23 cellular contexts compared by ENCODE assay signal in genomic region chrX:45198301-45198700, GRCh38. TPM values are rescaled to one million over a fixed set of nuclear protein-coding genes. Genes with fewer than 3 reads are reported as not detected.
DNase-seq lines count a peak whose midpoint lies in the region; ATAC-seq and TF ChIP-seq lines count a peak whose summit lies in the region.
"Had no signal": no experiment of that assay in that cellular context is flagged by ENCODE, and none has a peak within 500 bp of the region (broad histone marks: within the 10 kb centered on the region; RNA-seq: fewer than 3 reads in every experiment).

No MANE protein-coding gene starts in this region.

- no peak overlapping the region for H3K4me3 ChIP-seq in AG10803 (ENCODE audit: low read length)
- H3K4me3 ChIP-seq in esophagus muscularis mucosa = peak overlapping the region in 3 of 4 donors; percentile 32 to 47 (median 34)
- H3K4me3 ChIP-seq: BLaER1 treated with 17β-estradiol and CSF1 and Interleukin-3, amounts not matched to agents 10 nM and 100 nM; K562 had no signal

- no peak for TF ChIP-seq CTCF in AG10803 (conservative IDR thresholded peaks at IDR 0.05; ENCODE audit: low read length)
- TF ChIP-seq CTCF in esophagus muscularis mucosa (IDR thresholded peaks at IDR 0.05) = no peak
- no peak for TF ChIP-seq CTCF in glutamatergic neuron (IDR thresholded peaks at IDR 0.05; ENCODE audit: partially characterized antibody, unreplicated experiment)

- no peaks in the 10 kb centered on the region for H3K36me3 ChIP-seq in esophagus muscularis mucosa
- H3K36me3 ChIP-seq: BLaER1 treated with 17β-estradiol and CSF1 and Interleukin-3, amounts not matched to agents 10 nM and 100 nM had no signal

- TF ChIP-seq EP300 in esophagus muscularis mucosa (IDR thresholded peaks at IDR 0.05) = no peak

- H3K27ac ChIP-seq in esophagus muscularis mucosa (replicated peaks in 1 of 4) = no peak overlapping the region
- H3K27ac ChIP-seq: BLaER1 treated with 17β-estradiol and CSF1 and Interleukin-3, amounts not matched to agents 10 nM and 100 nM had no signal

- no peaks in the 10 kb centered on the region for H3K9me3 ChIP-seq in esophagus muscularis mucosa
- H3K9me3 ChIP-seq: BLaER1 treated with 17β-estradiol and CSF1 and Interleukin-3, amounts not matched to agents 10 nM and 100 nM had no signal

- intact Hi-C loops in esophagus muscularis mucosa (cut with DNase I) = no loop called here

- no peaks in the 10 kb centered on the region for H3K27me3 Mint-ChIP-seq in glutamatergic neuron (ENCODE audit: unreplicated experiment)

- WGBS in esophagus muscularis mucosa = 40% methylated on average over 3 of the region's 3 CpGs

- peaks cover 0 to 4% (median 0%) of the 10 kb centered on the region in 4 donors for H3K27me3 ChIP-seq in esophagus muscularis mucosa

- no peak for ATAC-seq in HG02970 (IDR thresholded peaks at IDR 0.05; ENCODE audit: low FRiP score, unreplicated experiment)
- ATAC-seq: CD8-positive, alpha-beta T cell; HCT116; K562 had no signal

- H3K4me3 Mint-ChIP-seq in glutamatergic neuron (ENCODE audit: unreplicated experiment) = no peak overlapping the region
- H3K4me3 Mint-ChIP-seq: CD8-positive, alpha-beta T cell had no signal

- H3K27ac Mint-ChIP-seq in glutamatergic neuron (ENCODE audit: unreplicated experiment) = no peak overlapping the region
- H3K27ac Mint-ChIP-seq: CD8-positive, alpha-beta T cell had no signal

- no peaks in the 10 kb centered on the region for H3K4me1 Mint-ChIP-seq in glutamatergic neuron (ENCODE audit: low read depth, unreplicated experiment)

- peak; percentile 22 for DNase-seq in AG10803 (ENCODE audit: low read depth)
- DNase-seq in Kasumi-1 (lab: John Stamatoyannopoulos, UW) = peak; percentile 20 to 36
- DNase-seq in esophagus muscularis mucosa (ENCODE audit: extremely low spot score) = no peak
- peak; percentile 64 for DNase-seq in pulmonary artery endothelial cell (ENCODE audit: low read depth, low spot score)
- DNase-seq in anterior cingulate cortex (lab: John Stamatoyannopoulos, UW) = no peak
- no peak for DNase-seq in glutamatergic neuron
- DNase-seq in NCI-H748 (lab: John Stamatoyannopoulos, UW; ENCODE audit: unreplicated experiment) = no peak
- DNase-seq: Calu3; CD8-positive, alpha-beta T cell; GOT3; NCI-H1417 treated with DMSO at 0.1 percent for 48 hours; NCI-H187 treated with DMSO at 0.1 percent for 48 hours; NCI-H2227 treated with DMSO at 0.1 percent for 48 hours; NCI-H510A treated with DMSO at 0.1 percent for 48 hours; NCI-H82; OCI-M1; SHP77 had no signal

- no peak for TF ChIP-seq POLR2A in esophagus muscularis mucosa (IDR thresholded peaks at IDR 0.05; ENCODE audit: low read depth)

- no peaks in the 10 kb centered on the region for H3K9me3 Mint-ChIP-seq in glutamatergic neuron (ENCODE audit: unreplicated experiment)
- H3K9me3 Mint-ChIP-seq: CD8-positive, alpha-beta T cell had no signal

- no peaks in the 10 kb centered on the region for H3K36me3 Mint-ChIP-seq in glutamatergic neuron (ENCODE audit: unreplicated experiment)
- H3K36me3 Mint-ChIP-seq: CD8-positive, alpha-beta T cell had no signal

- H3K4me1 ChIP-seq in esophagus muscularis mucosa = peaks cover 0 to 4% (median 0%) of the 10 kb centered on the region in 4 donors

RNA-seq across cellular contexts. Expression of gene DIPK2B, which starts 2.4 kb away (rescaled TPM):
- total RNA-seq in esophagus muscularis mucosa (10 to 100 TPM; 12.5 to 31.8 (median 21.6) TPM), pulmonary artery endothelial cell (3.6 and 3.7 TPM in 2 replicates), glutamatergic neuron (ENCODE audit: unreplicated experiment) (not detected)
- total RNA-seq: A673; Calu3; CD8-positive, alpha-beta T cell; K562; RPMI7951 had no signal

Comparison
In these comparisons a context has a peak if more than half of its experiments do, and no peak if none do; other contexts are left out.
1. DNase-seq: peak in AG10803 (single experiment), Kasumi-1 (2 of 2) and pulmonary artery endothelial cell (single experiment); none in esophagus muscularis mucosa (single experiment), anterior cingulate cortex (0 of 58), glutamatergic neuron (single experiment) and NCI-H748 (single experiment).